Comparison of ENCODE assay signal across 8 cellular contexts in genomic region chr1:62437273-62437945, GRCh38. TPM values are rescaled to one million over a fixed set of nuclear protein-coding genes. Genes with fewer than 3 reads are reported as not detected.
A peak's percentile ranks its signal among the peaks of the same experiment; 100 is the strongest.
DNase-seq lines count a peak whose midpoint lies in the region; ATAC-seq and TF ChIP-seq lines count a peak whose summit lies in the region.

No MANE protein-coding gene starts in this region.

- no peak for TF ChIP-seq POLR2A in body of pancreas (IDR thresholded peaks at IDR 0.05)

- H3K36me3 ChIP-seq in BLaER1 (peaks cover 17% of the 10 kb centered on the region), H7 (replicated peaks; ENCODE audit: control insufficient read depth, insufficient read depth, low read length) (peaks cover 4% of the 10 kb centered on the region; the same call in 1 of the 2 replicates), SK-N-SH (replicated peaks in 1 of 2; ENCODE audit: control insufficient read depth in 1 of 2, insufficient read depth in 2 of 2, low read length in 1 of 2) (peaks cover 19 to 26% of the 10 kb centered on the region in 2 experiments), body of pancreas (replicated peaks in 1 of 2; ENCODE audit: insufficient read depth in 1 of 2, low read depth in 2 of 2) (peaks cover 0 to 3% of the 10 kb centered on the region in 2 donors)

- H3K4me3 ChIP-seq in BLaER1, result peak overlapping the region; percentile 100
- peak overlapping the region; percentile 93 for H3K4me3 ChIP-seq in H7 (ENCODE audit: insufficient read depth, low read depth, low read length)
- peak overlapping the region; percentile 94 to 96 for H3K4me3 ChIP-seq in SK-N-SH (ENCODE audit: low read depth in 2 of 2, low read length in 1 of 2)
- peak overlapping the region; percentile 37 to 97 for H3K4me3 ChIP-seq in body of pancreas

- DNase-seq in H7 (peak; percentile 76), SK-N-SH (no peak), body of pancreas (peak in 2 of 4 donors; percentile 48 to 60), iPS-NIHi7 (ENCODE audit: extremely low spot score) (peak; percentile 25), NCI-H146 (lab: John Stamatoyannopoulos, UW) (no peak), GDM1 (lab: John Stamatoyannopoulos, UW) (no peak)
- peak; percentile 15 to 22 for DNase-seq in stimulated activated CD4-positive, alpha-beta T cell treated with anti-CD3 and anti-CD28 coated beads, Interleukin-15, amount 100 ng/mL, for 1 hour (ENCODE audit: low read depth in 1 of 2, low spot score in 1 of 2)

- intact Hi-C loops in body of pancreas (cut with DNase I), result no loop called here

- peak overlapping the region; percentile 56 for H2AFZ ChIP-seq in SK-N-SH (ENCODE audit: low read depth)

- H3K79me2 ChIP-seq in SK-N-SH (ENCODE audit: insufficient read depth), result peaks cover 56% of the 10 kb centered on the region

- H3K9ac ChIP-seq in BLaER1 (peak overlapping the region; percentile 95), SK-N-SH (peak overlapping the region; percentile 99)

- H3K4me2 ChIP-seq in BLaER1 (peak overlapping the region; percentile 74), SK-N-SH (peak overlapping the region; percentile 86)

- H3K4me1 ChIP-seq in BLaER1 (peaks cover 47% of the 10 kb centered on the region), SK-N-SH (ENCODE audit: control insufficient read depth in 1 of 2, insufficient read depth in 2 of 2, low read depth in 1 of 2, low read length in 1 of 2) (peaks cover 3 to 13% of the 10 kb centered on the region in 2 experiments; a peak in 3 of 4 replicates), body of pancreas (peaks cover 29% of the 10 kb centered on the region)

- POLR2A ChIA-PET in SK-N-SH (lab: Yijun Ruan, JAX), result interaction anchor here (1.1 kb wide), 1 partner anchor 262 kb away, joined by 3 read pairs; no protein-coding TSS in a partner anchor

- TF ChIP-seq EP300 in SK-N-SH (IDR thresholded peaks at IDR 0.05; ENCODE audit: borderline replicate concordance in 1 of 2, low read depth in 1 of 2, low read length in 1 of 2), result no peak

- H3K27ac ChIP-seq in BLaER1 (peak overlapping the region; percentile 99), SK-N-SH (ENCODE audit: low read depth in 2 of 2, low read length in 1 of 2) (peak overlapping the region; percentile 97 to 100), body of pancreas (peak overlapping the region; percentile 96 to 98 (median 98))

- H3F3A ChIP-seq in SK-N-SH (replicated peaks; ENCODE audit: insufficient read depth), result peaks cover 27% of the 10 kb centered on the region

- H3K27me3 ChIP-seq in BLaER1, result no peaks in the 10 kb centered on the region
- no peaks in the 10 kb centered on the region for H3K27me3 ChIP-seq in H7 (ENCODE audit: control insufficient read depth, insufficient read depth, low read length)
- no peaks in the 10 kb centered on the region for H3K27me3 ChIP-seq in SK-N-SH (ENCODE audit: insufficient read depth)
- H3K27me3 ChIP-seq in body of pancreas, result no peaks in the 10 kb centered on the region

- TF ChIP-seq CTCF in SK-N-SH (IDR thresholded peaks at IDR 0.05) (no peak), body of pancreas (IDR thresholded peaks at IDR 0.05) (no peak)

- ATAC-seq in body of pancreas, result peak; percentile 9

- H4K20me1 ChIP-seq in BLaER1 (peaks cover 52% of the 10 kb centered on the region), SK-N-SH (ENCODE audit: insufficient read depth) (peaks cover 25% of the 10 kb centered on the region; the same call in 1 of the 2 replicates)

- H3K9me3 ChIP-seq in BLaER1, result no peaks in the 10 kb centered on the region
- no peaks in the 10 kb centered on the region for H3K9me3 ChIP-seq in SK-N-SH
- no peaks in the 10 kb centered on the region for H3K9me3 ChIP-seq in body of pancreas

- CTCF ChIA-PET in SK-N-SH (lab: Yijun Ruan, JAX), result interaction anchor here (1.4 to 2.1 kb wide), 3 partner anchors 10 to 309 kb away, joined by 4 to 11 read pairs (median 9); no protein-coding TSS in a partner anchor

- WGBS in SK-N-SH (ENCODE audit: low lambda C conversion rate), result under 1% methylated on average over 48 of the region's 68 CpGs
- WGBS in body of pancreas, 2 donors, result 0 to 1% methylated on average over 26 to 61 of the region's 68 CpGs

- no peaks in the 10 kb centered on the region for H3K9me2 ChIP-seq in SK-N-SH

- TF ChIP-seq RAD21 in SK-N-SH (IDR thresholded peaks at IDR 0.05; ENCODE audit: low read length), result no peak

TF ChIP-seq in SK-N-SH, 30 proteins besides CTCF, POLR2A, EP300 and RAD21:
- 0 out of 2 replicates have a peak, but pooled peaks have one; percentile 2 for TF ChIP-seq NFIC (IDR thresholded peaks at IDR 0.05; ENCODE audit: borderline replicate concordance)
- TF ChIP-seq, protein P1, sequence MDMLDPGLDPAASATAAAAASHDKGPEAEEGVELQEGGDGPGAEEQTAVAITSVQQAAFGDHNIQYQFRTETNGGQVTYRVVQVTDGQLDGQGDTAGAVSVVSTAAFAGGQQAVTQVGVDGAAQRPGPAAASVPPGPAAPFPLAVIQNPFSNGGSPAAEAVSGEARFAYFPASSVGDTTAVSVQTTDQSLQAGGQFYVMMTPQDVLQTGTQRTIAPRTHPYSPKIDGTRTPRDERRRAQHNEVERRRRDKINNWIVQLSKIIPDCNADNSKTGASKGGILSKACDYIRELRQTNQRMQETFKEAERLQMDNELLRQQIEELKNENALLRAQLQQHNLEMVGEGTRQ (IDR thresholded peaks at IDR 0.05; ENCODE audit: borderline replicate concordance, low read depth, low read length), result no peak

RNA-seq across cellular contexts. Expression of gene USP1, which starts 0.6 kb away (rescaled TPM):
- total RNA-seq in H7 (2014; rRNA removed; shearing (Covaris generic)), result 58.1 and 78.1 TPM in 2 replicates
- 3.9 and 4.3 TPM in 2 replicates for polyA plus RNA-seq in SK-N-SH (2012; rRNA removed)
- 6.5 and 8.3 TPM in 2 replicates for polyA plus RNA-seq in SK-N-SH (2012; cell fraction: cytosol; rRNA removed)
- polyA plus RNA-seq in SK-N-SH (2012; cell fraction: nucleus; rRNA removed), result 3.0 and 3.3 TPM in 2 replicates
- 10 to 100 TPM in 1 of 2 donors, 1 to 10 TPM in 1; 8.2 to 12.5 TPM for total RNA-seq in body of pancreas

Comparison
In these comparisons a context has a peak if more than half of its experiments do, and no peak if none do; other contexts are left out.
1. DNase-seq: peak in H7 (single experiment), iPS-NIHi7 (single experiment) and stimulated activated CD4-positive, alpha-beta T cell treated with anti-CD3 and anti-CD28 coated beads, Interleukin-15, amount 100 ng/mL, for 1 hour (2 of 2); none in SK-N-SH (single experiment), NCI-H146 (single experiment) and GDM1 (single experiment).
2. Peak in every context shown above with its lines, with median percentiles within 50 percentile points of each other: H3K27ac ChIP-seq and H3K4me3 ChIP-seq.